In the genomic region with DNA sequence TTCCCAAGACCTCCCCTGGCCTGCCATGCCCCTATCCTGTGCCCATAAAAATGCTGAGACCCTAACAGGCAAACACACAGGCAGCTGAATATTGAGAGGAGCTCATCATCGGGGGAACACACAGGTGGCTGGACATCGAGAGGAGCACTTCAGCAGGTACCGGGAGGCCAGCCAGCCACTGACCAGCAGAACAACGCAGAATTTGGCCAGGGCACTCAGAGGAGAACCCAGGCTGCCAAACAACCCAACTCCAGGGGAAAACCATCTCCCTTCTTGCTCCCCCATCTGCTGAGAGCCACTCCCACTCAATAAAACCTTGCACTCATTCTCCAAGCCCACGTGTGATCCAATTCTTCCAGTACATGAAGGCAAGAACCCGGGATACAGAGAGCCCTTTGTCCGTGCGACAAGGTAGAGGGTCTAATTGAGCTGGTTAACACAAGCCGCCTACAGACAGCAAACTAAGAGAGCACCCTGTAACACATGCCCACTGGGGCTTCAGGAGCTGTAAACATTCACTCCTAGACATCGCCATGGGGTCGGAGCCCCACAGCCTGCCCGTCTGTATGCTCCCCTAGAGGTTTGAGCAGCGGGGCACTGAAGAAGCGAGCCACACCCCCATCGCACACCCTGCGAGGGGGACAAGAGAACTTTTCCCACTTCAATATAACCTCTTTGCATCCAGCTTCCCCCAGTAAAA, we compare ENCODE assay signal across 6 cellular contexts.
DNase-seq lines count a peak whose midpoint lies in the region; TF ChIP-seq lines count a peak whose summit lies in the region.
"Not testable (repeated sequence)": the region's sequence is repeated elsewhere in the genome, so short reads cannot be mapped to it uniquely, and the experiment has no call there.

No MANE protein-coding gene starts in this region.

- not testable (repeated sequence) for H3K27ac ChIP-seq in endodermal cell (ENCODE audit: low read depth, low read length)

- not testable (repeated sequence) for H3K4me3 ChIP-seq in endodermal cell (ENCODE audit: low read length)

- peak; percentile 6 for DNase-seq in SK-MEL-5 (ENCODE audit: low read depth, low spot score)
- DNase-seq in activated effector memory CD4-positive, alpha-beta T cell treated with anti-CD3 and anti-CD28 coated beads, Interleukin-2, amount 50 U/mL, for 16 hours: peak; percentile 30
- DNase-seq in endodermal cell: peak; percentile 24
- DNase-seq in islet precursor cell: peak; percentile 31
- peak; percentile 65 for DNase-seq in osteocyte (ENCODE audit: extremely low spot score, unreplicated experiment)
- peak; percentile 40 for DNase-seq in type B pancreatic cell (ENCODE audit: extremely low spot score, unreplicated experiment)

- not testable (repeated sequence) for H3K27me3 Mint-ChIP-seq in endodermal cell (ENCODE audit: insufficient read depth); osteocyte (ENCODE audit: unreplicated experiment); type B pancreatic cell

- not testable (repeated sequence) for H3K27me3 ChIP-seq in endodermal cell (ENCODE audit: control insufficient read depth, insufficient read depth, low read length, poor library complexity, severe bottlenecking)

- H3K36me3 Mint-ChIP-seq in endodermal cell (ENCODE audit: low read depth); osteocyte (ENCODE audit: unreplicated experiment); type B pancreatic cell: not testable (repeated sequence)

- not testable (repeated sequence) for H3K4me1 ChIP-seq in endodermal cell (ENCODE audit: control insufficient read depth, insufficient read depth, low read length)

- H3K4me1 Mint-ChIP-seq in endodermal cell; osteocyte (ENCODE audit: unreplicated experiment); type B pancreatic cell (ENCODE audit: unreplicated experiment): not testable (repeated sequence)

- H3K27ac Mint-ChIP-seq in endodermal cell; osteocyte (ENCODE audit: unreplicated experiment); type B pancreatic cell: not testable (repeated sequence)

- not testable (repeated sequence) for TF ChIP-seq CTCF in endodermal cell (conservative IDR thresholded peaks at IDR 0.05); osteocyte (IDR thresholded peaks at IDR 0.05); type B pancreatic cell (conservative IDR thresholded peaks at IDR 0.05)

- H3K4me3 Mint-ChIP-seq in endodermal cell; osteocyte (ENCODE audit: unreplicated experiment); type B pancreatic cell: not testable (repeated sequence)

- H3K9me3 Mint-ChIP-seq in endodermal cell; osteocyte (ENCODE audit: unreplicated experiment); type B pancreatic cell: not testable (repeated sequence)

- 90 to 100% methylated on average over 2 to 16 of the region's 16 CpGs for WGBS in endodermal cell (ENCODE audit: insufficient coverage in 1 of 2, insufficient read length in 1 of 2), 2 experiments

- H3K9me3 ChIP-seq in endodermal cell (ENCODE audit: control insufficient read depth, low read length): not testable (repeated sequence)

- in situ Hi-C loops in SK-MEL-5 (cut with HindIII; ENCODE audit: low pct_unique_long_range_greater_than_20kb, low sequenced_read_pairs): not testable (repeated sequence)

- H3K9ac ChIP-seq in endodermal cell (ENCODE audit: extremely low read depth, low read length, poor library complexity, severe bottlenecking): not testable (repeated sequence)

- H3K36me3 ChIP-seq in endodermal cell (ENCODE audit: control insufficient read depth, insufficient read depth, low read length): not testable (repeated sequence)

Comparison
In these comparisons a context has a peak if more than half of its experiments do, and no peak if none do; other contexts are left out.
1. DNase-seq: peak in every context shown above with its lines; median percentile 65 in osteocyte; 40 in type B pancreatic cell; 31 in islet precursor cell; 30 in activated effector memory CD4-positive, alpha-beta T cell treated with anti-CD3 and anti-CD28 coated beads, Interleukin-2, amount 50 U/mL, for 16 hours; 24 in endodermal cell; 6 in SK-MEL-5.